8 cellular contexts compared by ENCODE assay signal in genomic region chr6:37005061-37005810, GRCh38. TPM values are rescaled to one million over a fixed set of nuclear protein-coding genes. Genes with fewer than 3 reads are reported as not detected.
DNase-seq lines count a peak whose midpoint lies in the region; ATAC-seq, FAIRE-seq and TF ChIP-seq lines count a peak whose summit lies in the region.

TSS of gene FGD2 (plus strand) at chr6:37005655. CDS start at chr6:37005818, 163 bp downstream.

- no peak for TF ChIP-seq CTCF in body of pancreas (IDR thresholded peaks at IDR 0.05)

- H3K4me1 ChIP-seq in body of pancreas, result no peaks in the 10 kb centered on the region
- H3K4me1 ChIP-seq in rectal smooth muscle tissue (ENCODE audit: control insufficient read depth, insufficient read depth, low read length), result no peaks in the 10 kb centered on the region

- no peak for FAIRE-seq in urothelium cell line (lab: Jason Lieb, UNC)

- no peak for TF ChIP-seq POLR2A in body of pancreas (IDR thresholded peaks at IDR 0.05)

- H3K27ac ChIP-seq in body of pancreas, result no peak within 1 kb of the TSS
- H3K27ac ChIP-seq in rectal smooth muscle tissue (ENCODE audit: low read depth, low read length), result no peak within 1 kb of the TSS

- H3K27me3 ChIP-seq in body of pancreas, result no peaks in the 10 kb centered on the region
- no peaks in the 10 kb centered on the region for H3K27me3 ChIP-seq in rectal smooth muscle tissue (ENCODE audit: control insufficient read depth, insufficient read depth, low read length)

- H3K4me3 ChIP-seq in body of pancreas (no peak within 1 kb of the TSS), rectal smooth muscle tissue (ENCODE audit: low read length) (peak within 1 kb of the TSS; percentile 51)

- peak; percentile 77 for ATAC-seq in GM19395 (IDR thresholded peaks at IDR 0.05; ENCODE audit: unreplicated experiment)
- peak; percentile 75 for ATAC-seq in HG03439 (IDR thresholded peaks at IDR 0.05; ENCODE audit: unreplicated experiment)
- ATAC-seq in body of pancreas, result no peak

- intact Hi-C loops in body of pancreas (cut with DNase I), result no loop called here

- DNase-seq in DMS79 (lab: John Stamatoyannopoulos, UW) (peak; percentile 27), body of pancreas (peak in 1 of 4 donors; percentile 27), HK-2 (ENCODE audit: unreplicated experiment) (no peak), NCI-H748 (lab: John Stamatoyannopoulos, UW; ENCODE audit: unreplicated experiment) (no peak), urothelium cell line (ENCODE audit: low spot score) (no peak)

- no peaks in the 10 kb centered on the region for H3K9me3 ChIP-seq in body of pancreas

- 81 to 86% methylated on average over 11 to 14 of the region's 14 CpGs for WGBS in body of pancreas, 2 donors

- H3K9ac ChIP-seq in rectal smooth muscle tissue (ENCODE audit: low read length), result no peak within 1 kb of the TSS

- H3K36me3 ChIP-seq in body of pancreas (replicated peaks in 1 of 2; ENCODE audit: insufficient read depth in 1 of 2, low read depth in 2 of 2) (no peaks in the 10 kb centered on the region), rectal smooth muscle tissue (ENCODE audit: control insufficient read depth, insufficient read depth, low read length) (no peaks in the 10 kb centered on the region)

RNA-seq across cellular contexts. Expression of gene FGD2, which starts in this region (rescaled TPM):
- 10 to 100 TPM; 10.1 to 11.9 TPM for total RNA-seq in body of pancreas
